Comparison of ENCODE assay signal across 1 cellular context in the genomic region with DNA sequence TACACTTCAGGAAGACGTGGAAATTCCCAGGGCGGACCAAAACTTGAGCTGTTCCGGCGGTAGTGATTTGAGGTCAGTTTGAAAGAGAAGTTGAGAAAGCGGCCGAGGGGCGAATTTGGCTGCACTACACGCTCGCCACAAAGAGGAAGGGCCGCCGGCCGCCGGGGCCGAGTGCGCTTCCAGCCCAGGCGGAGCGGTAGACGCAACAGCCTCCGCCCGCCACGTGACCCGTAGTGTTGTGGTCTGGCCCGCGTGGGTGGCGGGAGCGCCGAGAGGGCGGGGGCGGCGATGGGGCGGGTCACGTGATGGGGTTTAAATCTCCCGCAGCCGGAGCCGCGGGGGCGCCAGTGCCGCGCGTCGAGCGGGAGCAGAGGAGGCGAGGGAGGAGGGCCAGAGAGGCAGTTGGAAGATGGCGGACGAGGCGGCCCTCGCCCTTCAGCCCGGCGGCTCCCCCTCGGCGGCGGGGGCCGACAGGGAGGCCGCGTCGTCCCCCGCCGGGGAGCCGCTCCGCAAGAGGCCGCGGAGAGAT.
TF ChIP-seq lines count a peak whose summit lies in the region.

A gene (plus strand): TSS at position 344 of the 529 bp plus-strand sequence. CDS start 66 bp downstream, at position 410.

TF ChIP-seq in K562, 482 proteins besides CTCF, POLR2A, EP300 and RAD21 (continued from another document):
- TF ChIP-seq, protein P1, sequence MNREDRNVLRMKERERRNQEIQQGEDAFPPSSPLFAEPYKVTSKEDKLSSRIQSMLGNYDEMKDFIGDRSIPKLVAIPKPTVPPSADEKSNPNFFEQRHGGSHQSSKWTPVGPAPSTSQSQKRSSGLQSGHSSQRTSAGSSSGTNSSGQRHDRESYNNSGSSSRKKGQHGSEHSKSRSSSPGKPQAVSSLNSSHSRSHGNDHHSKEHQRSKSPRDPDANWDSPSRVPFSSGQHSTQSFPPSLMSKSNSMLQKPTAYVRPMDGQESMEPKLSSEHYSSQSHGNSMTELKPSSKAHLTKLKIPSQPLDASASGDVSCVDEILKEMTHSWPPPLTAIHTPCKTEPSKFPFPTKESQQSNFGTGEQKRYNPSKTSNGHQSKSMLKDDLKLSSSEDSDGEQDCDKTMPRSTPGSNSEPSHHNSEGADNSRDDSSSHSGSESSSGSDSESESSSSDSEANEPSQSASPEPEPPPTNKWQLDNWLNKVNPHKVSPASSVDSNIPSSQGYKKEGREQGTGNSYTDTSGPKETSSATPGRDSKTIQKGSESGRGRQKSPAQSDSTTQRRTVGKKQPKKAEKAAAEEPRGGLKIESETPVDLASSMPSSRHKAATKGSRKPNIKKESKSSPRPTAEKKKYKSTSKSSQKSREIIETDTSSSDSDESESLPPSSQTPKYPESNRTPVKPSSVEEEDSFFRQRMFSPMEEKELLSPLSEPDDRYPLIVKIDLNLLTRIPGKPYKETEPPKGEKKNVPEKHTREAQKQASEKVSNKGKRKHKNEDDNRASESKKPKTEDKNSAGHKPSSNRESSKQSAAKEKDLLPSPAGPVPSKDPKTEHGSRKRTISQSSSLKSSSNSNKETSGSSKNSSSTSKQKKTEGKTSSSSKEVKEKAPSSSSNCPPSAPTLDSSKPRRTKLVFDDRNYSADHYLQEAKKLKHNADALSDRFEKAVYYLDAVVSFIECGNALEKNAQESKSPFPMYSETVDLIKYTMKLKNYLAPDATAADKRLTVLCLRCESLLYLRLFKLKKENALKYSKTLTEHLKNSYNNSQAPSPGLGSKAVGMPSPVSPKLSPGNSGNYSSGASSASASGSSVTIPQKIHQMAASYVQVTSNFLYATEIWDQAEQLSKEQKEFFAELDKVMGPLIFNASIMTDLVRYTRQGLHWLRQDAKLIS (CRISPR knock-in tag; IDR thresholded peaks at IDR 0.05), result peak; percentile 85
- TF ChIP-seq HIVEP1 (CRISPR knock-in tag; IDR thresholded peaks at IDR 0.05), result 0 out of 2 replicates have a peak, but pooled peaks have one; percentile 42
- TF ChIP-seq MBD2 (IDR thresholded peaks at IDR 0.05; ENCODE audit: borderline replicate concordance, low read depth), result peak; percentile 71; the same call in 1 of the 2 replicates
- TF ChIP-seq, protein P2, sequence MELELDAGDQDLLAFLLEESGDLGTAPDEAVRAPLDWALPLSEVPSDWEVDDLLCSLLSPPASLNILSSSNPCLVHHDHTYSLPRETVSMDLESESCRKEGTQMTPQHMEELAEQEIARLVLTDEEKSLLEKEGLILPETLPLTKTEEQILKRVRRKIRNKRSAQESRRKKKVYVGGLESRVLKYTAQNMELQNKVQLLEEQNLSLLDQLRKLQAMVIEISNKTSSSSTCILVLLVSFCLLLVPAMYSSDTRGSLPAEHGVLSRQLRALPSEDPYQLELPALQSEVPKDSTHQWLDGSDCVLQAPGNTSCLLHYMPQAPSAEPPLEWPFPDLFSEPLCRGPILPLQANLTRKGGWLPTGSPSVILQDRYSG (tag; conservative IDR thresholded peaks at IDR 0.05; ENCODE audit: low read depth), result no peak
- no peak for TF ChIP-seq HNRNPH1 (optimal IDR thresholded peaks at IDR 0.05; ENCODE audit: low read depth, low read length)
- no peak for TF ChIP-seq TCF7L2 (IDR thresholded peaks at IDR 0.05; ENCODE audit: low read depth, low read length)
- TF ChIP-seq ZNF384 (IDR thresholded peaks at IDR 0.05; ENCODE audit: low read depth, low read length), result no peak; the same call in 1 of the 2 replicates
- TF ChIP-seq RBFOX2 (IDR thresholded peaks at IDR 0.05; ENCODE audit: low read depth, low read length), result peak; percentile 98
- no peak; the same call in 1 of the 2 replicates for TF ChIP-seq ZKSCAN8 (CRISPR knock-in tag; IDR thresholded peaks at IDR 0.05)
TF ChIP-seq in K562: peak in this region for 179.
